ENCODE assay signal across 17 cellular contexts in the genomic region with DNA sequence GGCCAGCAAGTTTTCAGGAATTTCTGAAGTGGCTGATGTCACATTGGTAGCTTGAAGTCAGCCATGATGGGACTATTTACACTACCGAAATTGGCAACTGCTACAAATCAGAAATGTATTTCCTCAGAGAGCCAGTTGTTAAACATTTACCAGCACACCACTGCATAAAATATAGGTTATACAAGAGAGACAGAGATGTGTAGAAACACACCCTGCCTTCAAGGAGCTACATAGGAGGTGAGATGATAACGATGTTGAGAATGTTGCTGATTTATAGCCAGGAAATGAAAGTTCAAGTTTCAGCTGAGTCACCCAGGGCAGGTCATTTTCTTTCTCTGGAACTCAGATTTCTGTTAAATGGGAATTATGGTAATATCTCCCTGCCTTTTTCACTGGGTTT. TPM values are rescaled to one million over a fixed set of nuclear protein-coding genes. Genes with fewer than 3 reads are reported as not detected.
DNase-seq lines count a peak whose midpoint lies in the region; ATAC-seq and TF ChIP-seq lines count a peak whose summit lies in the region.
"Had no signal": no experiment of that assay in that cellular context is flagged by ENCODE, and none has a peak within 500 bp of the region (broad histone marks: within the 10 kb centered on the region; RNA-seq: fewer than 3 reads in every experiment).

No MANE protein-coding gene starts in this region.

- no peak overlapping the region for H3K4me3 ChIP-seq in HFF-Myc (replicated peaks; ENCODE audit: low read depth, low read length)
- H3K4me3 ChIP-seq in HAP-1 = no peak overlapping the region
- H3K4me3 ChIP-seq in psoas muscle = no peak overlapping the region
- H3K4me3 ChIP-seq: heart right ventricle, SJSA1 had no signal

- TF ChIP-seq CTCF in HFF-Myc (IDR thresholded peaks at IDR 0.05; ENCODE audit: low read depth, low read length, missing control alignments) = no peak
- TF ChIP-seq CTCF in psoas muscle (IDR thresholded peaks at IDR 0.05) = no peak

- H3K9me3 ChIP-seq in HAP-1 (no peaks in the 10 kb centered on the region), psoas muscle (no peaks in the 10 kb centered on the region)
- H3K9me3 ChIP-seq: heart right ventricle, SJSA1 had no signal

- in situ Hi-C loops in HAP-1 (cut with MboI; ENCODE audit: low sequenced_read_pairs) = no loop called here

- H3K27ac ChIP-seq in epithelial cell of prostate = peak overlapping the region; percentile 70
- no peak overlapping the region for H3K27ac ChIP-seq in psoas muscle
- H3K27ac ChIP-seq: heart right ventricle, SJSA1 had no signal

- H3K4me1 ChIP-seq in HAP-1 = no peaks in the 10 kb centered on the region
- H3K4me1 ChIP-seq in psoas muscle = no peaks in the 10 kb centered on the region

- no peak for ATAC-seq in psoas muscle
- ATAC-seq: heart right ventricle had no signal

- no peaks in the 10 kb centered on the region for H3K36me3 ChIP-seq in HAP-1 (replicated peaks)
- no peaks in the 10 kb centered on the region for H3K36me3 ChIP-seq in psoas muscle (ENCODE audit: insufficient read depth in 1 of 2, low read depth in 1 of 2)
- H3K36me3 ChIP-seq: heart right ventricle, SJSA1 had no signal

- H3K27me3 ChIP-seq in HAP-1 (ENCODE audit: low read depth) (no peaks in the 10 kb centered on the region), psoas muscle (ENCODE audit: insufficient read depth in 3 of 3, low read length in 2 of 3) (no peaks in the 10 kb centered on the region)
- H3K27me3 ChIP-seq: heart right ventricle, SJSA1 had no signal

- peak; percentile 21 for DNase-seq in HFF-Myc (ENCODE audit: extremely low read depth, low read depth)
- DNase-seq in RPMI7951 (ENCODE audit: low read depth) = peak; percentile 32
- peak; percentile 43 for DNase-seq in epithelial cell of prostate (ENCODE audit: low read depth, low spot score)
- peak; percentile 32 for DNase-seq in renal cortical epithelial cell (ENCODE audit: low read depth)
- no peak for DNase-seq in activated CD4-positive, alpha-beta T cell treated with anti-CD3 and anti-CD28 coated beads for 1 hour
- DNase-seq in HAP-1 (ENCODE audit: low spot score in 2 of 2) = no peak
- no peak for DNase-seq in psoas muscle
- DNase-seq: activated CD4-positive, alpha-beta T cell treated with anti-CD3 and anti-CD28 coated beads for 4 hours; activated T-cell treated with anti-CD3 and anti-CD28 coated beads, Interleukin-2, amount 50 U/mL, for 1 hour; C1 segment of cervical spinal cord; DMS79; heart right ventricle; NCI-H1417; NK-92 treated with Interleukin-12 subunit alpha and Interleukin-12 subunit beta, amount 100 ng/mL, for 24 hours; stimulated activated CD4-positive, alpha-beta T cell treated with anti-CD3 and anti-CD28 coated beads, Interleukin-4, amount 100 ng/mL, for 4 hours; T-helper 9 cell had no signal

- intact Hi-C loops in psoas muscle (cut with DNase I) = no loop called here

- 68 to 79% (median 70%) methylated on average over 2 of the region's 2 CpGs for WGBS in psoas muscle, 3 donors

RNA-seq across cellular contexts. Expression of gene TCF7L2, which starts 46.0 kb away (rescaled TPM):
- total RNA-seq in RPMI7951 (2014; rRNA removed; shearing (Covaris generic)) = 0.96 and 2.1 TPM in 2 replicates
- total RNA-seq in renal cortical epithelial cell (1.6 and 5.2 TPM in 2 replicates), psoas muscle (1 to 10 TPM; 4.3 to 8.5 (median 5.9) TPM)
- polyA plus RNA-seq in psoas muscle = 1 to 10 TPM; 1.8 to 3.4 (median 2.5) TPM

Comparison
In these comparisons a context has a peak if more than half of its experiments do, and no peak if none do; other contexts are left out.
1. DNase-seq: peak in HFF-Myc (single experiment), RPMI7951 (single experiment), epithelial cell of prostate (single experiment) and renal cortical epithelial cell (single experiment); none in activated CD4-positive, alpha-beta T cell treated with anti-CD3 and anti-CD28 coated beads for 1 hour (single experiment), HAP-1 (0 of 2) and psoas muscle (0 of 2).